Comparison of ENCODE assay signal across 17 cellular contexts in genomic region chr4:20176881-20177280, GRCh38.
DNase-seq lines count a peak whose midpoint lies in the region; ATAC-seq, FAIRE-seq and TF ChIP-seq lines count a peak whose summit lies in the region.
"Had no signal": no experiment of that assay in that cellular context is flagged by ENCODE, and none has a peak within 500 bp of the region (broad histone marks: within the 10 kb centered on the region; RNA-seq: fewer than 3 reads in every experiment).

No MANE protein-coding gene starts in this region.

- no peaks in the 10 kb centered on the region for H3K9me3 ChIP-seq in mammary epithelial cell (replicated peaks; ENCODE audit: insufficient read depth, low read length)
- peaks cover 0 to 8% of the 10 kb centered on the region in 2 donors for H3K9me3 ChIP-seq in breast epithelium
- H3K9me3 ChIP-seq in astrocyte (ENCODE audit: insufficient read depth, low read depth, low read length): no peaks in the 10 kb centered on the region
- H3K9me3 ChIP-seq in CD4-positive, alpha-beta memory T cell (ENCODE audit: control insufficient read depth in 1 of 2, low read length in 2 of 2): no peaks in the 10 kb centered on the region

- no peak for TF ChIP-seq POLR2A in breast epithelium (IDR thresholded peaks at IDR 0.05)
- no peak for TF ChIP-seq POLR2A in GM18505 (IDR thresholded peaks at IDR 0.05; ENCODE audit: borderline replicate concordance, extremely low read depth, insufficient read depth, insufficient read length)

- H2AFZ ChIP-seq in mammary epithelial cell (ENCODE audit: low read depth, low read length) (no peak overlapping the region), astrocyte (ENCODE audit: low read depth, low read length) (no peak overlapping the region)
- H2AFZ ChIP-seq: GM23248 had no signal

- in situ Hi-C loops in mammary epithelial cell (cut with MboI; ENCODE audit: low sequenced_read_pairs in 2 of 2): no loop called here

- H3K4me1 ChIP-seq in mammary epithelial cell (ENCODE audit: insufficient read depth, low read length) (no peaks in the 10 kb centered on the region), breast epithelium (no peaks in the 10 kb centered on the region), astrocyte (ENCODE audit: insufficient read depth, low read length) (no peaks in the 10 kb centered on the region)
- H3K4me1 ChIP-seq in CD4-positive, alpha-beta memory T cell (ENCODE audit: insufficient read depth, low read length): no peaks in the 10 kb centered on the region
- H3K4me1 ChIP-seq: BLaER1 had no signal

- POLR2A ChIA-PET in CD4-positive, alpha-beta memory T cell (lab: Charles Lee; ENCODE audit: partially characterized antibody): no interaction called here

- H3K27ac Mint-ChIP-seq in astrocyte (ENCODE audit: unreplicated experiment): no peak overlapping the region
- no peak overlapping the region for H3K27ac Mint-ChIP-seq in CD4-positive, alpha-beta memory T cell

- intact Hi-C loops in mammary epithelial cell (cut with micrococcal nuclease): no loop called here
- intact Hi-C loops in breast epithelium (cut with DNase I; ENCODE audit: low total_unique reads): loop anchor here (5.0 kb wide), 1 partner anchor 1275 kb away; no protein-coding TSS in a partner anchor
- intact Hi-C loops in CD4-positive, alpha-beta memory T cell (cut with micrococcal nuclease): no loop called here

- dilution Hi-C loops in mammary epithelial cell (cut with HindIII; ENCODE audit: low sequenced_read_pairs): no loop called here

- H3K4me2 ChIP-seq in mammary epithelial cell (ENCODE audit: insufficient read depth, low read depth, low read length): no peak overlapping the region
- H3K4me2 ChIP-seq in astrocyte (ENCODE audit: low read length): no peak overlapping the region
- H3K4me2 ChIP-seq: BLaER1 had no signal

- no peak for TF ChIP-seq CTCF in mammary epithelial cell (conservative IDR thresholded peaks at IDR 0.05 in 1 of 2, IDR thresholded peaks at IDR 0.05 in 1 of 2; ENCODE audit: extremely low read depth in 1 of 2, insufficient read depth in 1 of 2, low read depth in 1 of 2, low read length in 2 of 2)
- TF ChIP-seq CTCF in breast epithelium (IDR thresholded peaks at IDR 0.05): no peak
- TF ChIP-seq CTCF in astrocyte (IDR thresholded peaks at IDR 0.05; ENCODE audit: insufficient read depth, low read depth, low read length): no peak

- H3K4me1 Mint-ChIP-seq in astrocyte (ENCODE audit: low read depth, unreplicated experiment): no peaks in the 10 kb centered on the region
- no peaks in the 10 kb centered on the region for H3K4me1 Mint-ChIP-seq in CD4-positive, alpha-beta memory T cell

- 73% methylated on average over 2 of the region's 2 CpGs for WGBS in mammary epithelial cell (ENCODE audit: low coverage, missing lambda C conversion rate)

- H3K36me3 Mint-ChIP-seq in astrocyte (ENCODE audit: low read depth, unreplicated experiment): no peaks in the 10 kb centered on the region
- H3K36me3 Mint-ChIP-seq in CD4-positive, alpha-beta memory T cell: no peaks in the 10 kb centered on the region

- no peak for ATAC-seq in GM18505 (IDR thresholded peaks at IDR 0.05; ENCODE audit: unreplicated experiment)
- ATAC-seq: HCT116 had no signal

- H3K4me3 ChIP-seq in mammary epithelial cell (replicated peaks in 1 of 3; ENCODE audit: insufficient read depth in 1 of 3, low read depth in 2 of 3, low read length in 3 of 3) (no peak overlapping the region), breast epithelium (no peak overlapping the region), astrocyte (ENCODE audit: insufficient read depth, low read depth, low read length) (no peak overlapping the region)
- no peak overlapping the region for H3K4me3 ChIP-seq in CD4-positive, alpha-beta memory T cell (ENCODE audit: low read length in 2 of 2)
- H3K4me3 ChIP-seq: BLaER1, GM23248 had no signal

- H3K36me3 ChIP-seq in mammary epithelial cell (ENCODE audit: insufficient read depth, low read length) (no peaks in the 10 kb centered on the region), breast epithelium (no peaks in the 10 kb centered on the region), astrocyte (ENCODE audit: insufficient read depth, low read length) (no peaks in the 10 kb centered on the region)
- H3K36me3 ChIP-seq in CD4-positive, alpha-beta memory T cell (ENCODE audit: insufficient read depth, low read length): no peaks in the 10 kb centered on the region
- H3K36me3 ChIP-seq: BLaER1 had no signal

- no peak overlapping the region for H3K4me3 Mint-ChIP-seq in astrocyte (ENCODE audit: unreplicated experiment)
- no peak overlapping the region for H3K4me3 Mint-ChIP-seq in CD4-positive, alpha-beta memory T cell

- no peak for FAIRE-seq in astrocyte (lab: Jason Lieb, UNC)
- FAIRE-seq: GM12892, H54 had no signal

- H3K27me3 Mint-ChIP-seq in astrocyte (ENCODE audit: low read depth, unreplicated experiment): no peaks in the 10 kb centered on the region
- H3K27me3 Mint-ChIP-seq in CD4-positive, alpha-beta memory T cell: no peaks in the 10 kb centered on the region

- no peaks in the 10 kb centered on the region for H3K79me2 ChIP-seq in mammary epithelial cell (ENCODE audit: insufficient read depth, low read length)
- H3K79me2 ChIP-seq in astrocyte (ENCODE audit: insufficient read depth, low read length): no peaks in the 10 kb centered on the region

- H4K20me1 ChIP-seq in mammary epithelial cell (ENCODE audit: insufficient read depth, low read length) (no peaks in the 10 kb centered on the region), astrocyte (ENCODE audit: insufficient read depth, low read length) (no peaks in the 10 kb centered on the region)
- H4K20me1 ChIP-seq: BLaER1 had no signal

- H3K27ac ChIP-seq in mammary epithelial cell (ENCODE audit: insufficient read depth, low read depth, low read length) (no peak overlapping the region), breast epithelium (no peak overlapping the region), astrocyte (ENCODE audit: low read depth, low read length) (no peak overlapping the region)
- no peak overlapping the region for H3K27ac ChIP-seq in CD4-positive, alpha-beta memory T cell (ENCODE audit: low read depth, low read length)
- H3K27ac ChIP-seq: 22Rv1, BLaER1, GM23248 had no signal

- no peaks in the 10 kb centered on the region for H3K27me3 ChIP-seq in mammary epithelial cell (ENCODE audit: insufficient read depth, low read length)
- no peaks in the 10 kb centered on the region for H3K27me3 ChIP-seq in breast epithelium
- no peaks in the 10 kb centered on the region for H3K27me3 ChIP-seq in astrocyte (ENCODE audit: insufficient read depth, low read length)
- no peaks in the 10 kb centered on the region for H3K27me3 ChIP-seq in CD4-positive, alpha-beta memory T cell (ENCODE audit: insufficient read depth, low read length)
- H3K27me3 ChIP-seq: BLaER1 had no signal

- BruUV-seq in mammary epithelial cell (replicated peaks; lab: Mats Ljungman, UMichigan): no TSS peak

- peaks cover 11% of the 10 kb centered on the region for H3K9me3 Mint-ChIP-seq in astrocyte (ENCODE audit: unreplicated experiment)
- H3K9me3 Mint-ChIP-seq in CD4-positive, alpha-beta memory T cell: peaks cover 0 to 15% (median 8%) of the 10 kb centered on the region in 8 donors

- DNase-seq in mammary epithelial cell: peak; percentile 49
- DNase-seq in breast epithelium (ENCODE audit: low spot score in 2 of 2): no peak
- DNase-seq in astrocyte (ENCODE audit: low read depth): peak; percentile 56
- DNase-seq in glomerular visceral epithelial cell (ENCODE audit: extremely low spot score): peak; percentile 7
- no peak for DNase-seq in CD4-positive, alpha-beta memory T cell
- DNase-seq in DMS53 (lab: John Stamatoyannopoulos, UW): no peak
- DNase-seq: AML-193, EL, GDM1, GM23248, KBM-7 had no signal

- no peak overlapping the region for H3K9ac ChIP-seq in mammary epithelial cell (ENCODE audit: insufficient read depth, low read length)
- H3K9ac ChIP-seq in astrocyte (ENCODE audit: low read length): no peak overlapping the region
- H3K9ac ChIP-seq: BLaER1, GM23248 had no signal

- CTCF ChIA-PET in mammary epithelial cell (lab: Charles Lee; ENCODE audit: low non-redundant PET): no interaction called here
- CTCF ChIA-PET in CD4-positive, alpha-beta memory T cell (lab: Charles Lee; ENCODE audit: partially characterized antibody): no interaction called here

Comparison
In these comparisons a context has a peak if more than half of its experiments do, and no peak if none do; other contexts are left out.
1. DNase-seq: peak in mammary epithelial cell (single experiment), astrocyte (single experiment) and glomerular visceral epithelial cell (single experiment); none in breast epithelium (0 of 2), CD4-positive, alpha-beta memory T cell (0 of 5) and DMS53 (single experiment).